In the genomic region with DNA sequence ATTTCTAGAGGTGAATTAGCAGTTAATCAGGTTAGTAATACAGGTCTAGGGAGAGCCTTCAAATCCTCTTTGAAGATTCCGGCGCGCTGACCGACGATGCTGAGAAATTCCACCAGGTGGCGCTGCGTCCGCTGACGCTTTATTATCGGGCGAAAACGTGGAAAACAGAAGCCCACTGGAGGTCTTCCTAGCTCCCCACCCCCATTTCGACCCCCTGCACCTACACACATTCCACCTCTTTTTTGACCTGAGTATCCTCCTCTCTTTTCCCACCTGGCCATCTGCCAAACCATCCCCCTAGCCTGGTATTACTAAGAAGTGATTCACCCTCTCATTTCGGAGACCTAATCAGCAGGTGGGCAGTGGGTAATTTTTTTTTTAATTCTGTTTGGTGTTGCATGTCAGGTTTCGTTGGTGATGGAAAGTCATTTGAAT, we compare ENCODE assay signal across 2 cellular contexts.
TF ChIP-seq lines count a peak whose summit lies in the region.

No MANE protein-coding gene starts in this region.

TF ChIP-seq in WTC11, 78 proteins besides CTCF, POLR2A, EP300 and RAD21 (continued from another document):
- no peak for TF ChIP-seq E2F4 (CRISPR knock-in tag; IDR thresholded peaks at IDR 0.05; ENCODE audit: borderline replicate concordance, low read depth)
- TF ChIP-seq, protein P1, sequence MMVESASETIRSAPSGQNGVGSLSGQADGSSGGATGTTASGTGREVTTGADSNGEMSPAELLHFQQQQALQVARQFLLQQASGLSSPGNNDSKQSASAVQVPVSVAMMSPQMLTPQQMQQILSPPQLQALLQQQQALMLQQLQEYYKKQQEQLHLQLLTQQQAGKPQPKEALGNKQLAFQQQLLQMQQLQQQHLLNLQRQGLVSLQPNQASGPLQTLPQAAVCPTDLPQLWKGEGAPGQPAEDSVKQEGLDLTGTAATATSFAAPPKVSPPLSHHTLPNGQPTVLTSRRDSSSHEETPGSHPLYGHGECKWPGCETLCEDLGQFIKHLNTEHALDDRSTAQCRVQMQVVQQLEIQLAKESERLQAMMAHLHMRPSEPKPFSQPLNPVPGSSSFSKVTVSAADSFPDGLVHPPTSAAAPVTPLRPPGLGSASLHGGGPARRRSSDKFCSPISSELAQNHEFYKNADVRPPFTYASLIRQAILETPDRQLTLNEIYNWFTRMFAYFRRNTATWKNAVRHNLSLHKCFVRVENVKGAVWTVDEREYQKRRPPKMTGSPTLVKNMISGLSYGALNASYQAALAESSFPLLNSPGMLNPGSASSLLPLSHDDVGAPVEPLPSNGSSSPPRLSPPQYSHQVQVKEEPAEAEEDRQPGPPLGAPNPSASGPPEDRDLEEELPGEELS (CRISPR knock-in tag; IDR thresholded peaks at IDR 0.05) = no peak
- TF ChIP-seq IRF1 (CRISPR knock-in tag; IDR thresholded peaks at IDR 0.05) = no peak
- no peak for TF ChIP-seq ZNF121 (CRISPR knock-in tag; IDR thresholded peaks at IDR 0.05)
- no peak for TF ChIP-seq ZNF263 (CRISPR knock-in tag; IDR thresholded peaks at IDR 0.05; ENCODE audit: low read depth)
- TF ChIP-seq NR2C2 (CRISPR knock-in tag; IDR thresholded peaks at IDR 0.05) = no peak
- no peak for TF ChIP-seq FOXJ3 (CRISPR knock-in tag; IDR thresholded peaks at IDR 0.05; ENCODE audit: borderline replicate concordance)
- TF ChIP-seq EMX1 (CRISPR knock-in tag; IDR thresholded peaks at IDR 0.05) = no peak
- no peak for TF ChIP-seq ZSCAN18 (CRISPR knock-in tag; IDR thresholded peaks at IDR 0.05)
- no peak for TF ChIP-seq E2F5 (CRISPR knock-in tag; IDR thresholded peaks at IDR 0.05)
- TF ChIP-seq ATF3 (CRISPR knock-in tag; conservative IDR thresholded peaks at IDR 0.05) = no peak
- TF ChIP-seq, protein P2, sequence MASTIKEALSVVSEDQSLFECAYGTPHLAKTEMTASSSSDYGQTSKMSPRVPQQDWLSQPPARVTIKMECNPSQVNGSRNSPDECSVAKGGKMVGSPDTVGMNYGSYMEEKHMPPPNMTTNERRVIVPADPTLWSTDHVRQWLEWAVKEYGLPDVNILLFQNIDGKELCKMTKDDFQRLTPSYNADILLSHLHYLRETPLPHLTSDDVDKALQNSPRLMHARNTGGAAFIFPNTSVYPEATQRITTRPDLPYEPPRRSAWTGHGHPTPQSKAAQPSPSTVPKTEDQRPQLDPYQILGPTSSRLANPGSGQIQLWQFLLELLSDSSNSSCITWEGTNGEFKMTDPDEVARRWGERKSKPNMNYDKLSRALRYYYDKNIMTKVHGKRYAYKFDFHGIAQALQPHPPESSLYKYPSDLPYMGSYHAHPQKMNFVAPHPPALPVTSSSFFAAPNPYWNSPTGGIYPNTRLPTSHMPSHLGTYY (CRISPR knock-in tag; IDR thresholded peaks at IDR 0.05) = no peak
- TF ChIP-seq SP1 (CRISPR knock-in tag; conservative IDR thresholded peaks at IDR 0.05) = no peak
TF ChIP-seq in WTC11: peak in this region for 0.

TF ChIP-seq in HepG2, 621 proteins besides CTCF, POLR2A, EP300 and RAD21 (continued from another document and continues in another):
- no peak for TF ChIP-seq ARID4A (CRISPR knock-in tag; IDR thresholded peaks at IDR 0.05; ENCODE audit: borderline replicate concordance)
- 0 out of 2 replicates have a peak, but pooled peaks have one; percentile 22 for TF ChIP-seq TARDBP (CRISPR knock-in tag; IDR thresholded peaks at IDR 0.05)
- TF ChIP-seq ASH2L (IDR thresholded peaks at IDR 0.05; ENCODE audit: insufficient read length, low read depth, low read length) = peak; percentile 21
- no peak for TF ChIP-seq ZNF770 (CRISPR knock-in tag; IDR thresholded peaks at IDR 0.05)
- TF ChIP-seq IKZF5 (CRISPR knock-in tag; IDR thresholded peaks at IDR 0.05) = peak; percentile 29; the same call in 1 of the 2 replicates
- TF ChIP-seq SMAD1 (CRISPR knock-in tag; IDR thresholded peaks at IDR 0.05; ENCODE audit: borderline replicate concordance, low read depth) = no peak
- peak; percentile 65; the same call in 1 of the 2 replicates for TF ChIP-seq ZNF317 (CRISPR knock-in tag; IDR thresholded peaks at IDR 0.05)
- no peak for TF ChIP-seq ZNF841 (CRISPR knock-in tag; IDR thresholded peaks at IDR 0.05; ENCODE audit: borderline replicate concordance)
- no peak for TF ChIP-seq SP140L (CRISPR knock-in tag; IDR thresholded peaks at IDR 0.05; ENCODE audit: borderline replicate concordance)
- peak; percentile 39; the same call in 1 of the 2 replicates for TF ChIP-seq SALL1 (CRISPR knock-in tag; IDR thresholded peaks at IDR 0.05)
- TF ChIP-seq ZNF547 (CRISPR knock-in tag; IDR thresholded peaks at IDR 0.05) = no peak
- TF ChIP-seq, protein P3, sequence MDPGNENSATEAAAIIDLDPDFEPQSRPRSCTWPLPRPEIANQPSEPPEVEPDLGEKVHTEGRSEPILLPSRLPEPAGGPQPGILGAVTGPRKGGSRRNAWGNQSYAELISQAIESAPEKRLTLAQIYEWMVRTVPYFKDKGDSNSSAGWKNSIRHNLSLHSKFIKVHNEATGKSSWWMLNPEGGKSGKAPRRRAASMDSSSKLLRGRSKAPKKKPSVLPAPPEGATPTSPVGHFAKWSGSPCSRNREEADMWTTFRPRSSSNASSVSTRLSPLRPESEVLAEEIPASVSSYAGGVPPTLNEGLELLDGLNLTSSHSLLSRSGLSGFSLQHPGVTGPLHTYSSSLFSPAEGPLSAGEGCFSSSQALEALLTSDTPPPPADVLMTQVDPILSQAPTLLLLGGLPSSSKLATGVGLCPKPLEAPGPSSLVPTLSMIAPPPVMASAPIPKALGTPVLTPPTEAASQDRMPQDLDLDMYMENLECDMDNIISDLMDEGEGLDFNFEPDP (CRISPR knock-in tag; conservative IDR thresholded peaks at IDR 0.05) = 0 out of 2 replicates have a peak, but pooled peaks have one; percentile 70
- TF ChIP-seq SP4 (CRISPR knock-in tag; IDR thresholded peaks at IDR 0.05) = no peak
- peak; percentile 14; the same call in 1 of the 2 replicates for TF ChIP-seq GABPB1 (CRISPR knock-in tag; IDR thresholded peaks at IDR 0.05)
- TF ChIP-seq KAT8 (CRISPR knock-in tag; IDR thresholded peaks at IDR 0.05) = 0 out of 2 replicates have a peak, but pooled peaks have one; percentile 28
- TF ChIP-seq ELF3 (CRISPR knock-in tag; IDR thresholded peaks at IDR 0.05) = 0 out of 2 replicates have a peak, but pooled peaks have one; percentile 19
- peak; percentile 23; the same call in 1 of the 2 replicates for TF ChIP-seq FOXK1 (CRISPR knock-in tag; IDR thresholded peaks at IDR 0.05; ENCODE audit: borderline replicate concordance, low read depth)
- TF ChIP-seq ZNF101 (CRISPR knock-in tag; IDR thresholded peaks at IDR 0.05; ENCODE audit: borderline replicate concordance, low read depth) = no peak
- no peak for TF ChIP-seq SOX6 (IDR thresholded peaks at IDR 0.05)
- 0 out of 2 replicates have a peak, but pooled peaks have one; percentile 23 for TF ChIP-seq SOX6 (CRISPR knock-in tag; IDR thresholded peaks at IDR 0.05)
- TF ChIP-seq HMGXB4 (CRISPR knock-in tag; IDR thresholded peaks at IDR 0.05; ENCODE audit: borderline replicate concordance in 1 of 2, low read depth in 1 of 2) = 0 out of 4 replicates have a peak, but pooled peaks of 1 of the 2 experiments have one; percentile 41
- TF ChIP-seq TEAD3 (CRISPR knock-in tag; optimal IDR thresholded peaks at IDR 0.05; ENCODE audit: borderline replicate concordance) = peak; percentile 61
- 0 out of 2 replicates have a peak, but pooled peaks have one; percentile 17 for TF ChIP-seq FOSL2 (CRISPR knock-in tag; IDR thresholded peaks at IDR 0.05)
- TF ChIP-seq KLF16 (CRISPR knock-in tag; IDR thresholded peaks at IDR 0.05) = 0 out of 4 replicates have a peak, but pooled peaks of 1 of the 2 experiments have one; percentile 16
- TF ChIP-seq SCMH1 (CRISPR knock-in tag; IDR thresholded peaks at IDR 0.05; ENCODE audit: borderline replicate concordance) = no peak
- TF ChIP-seq ZNF773 (CRISPR knock-in tag; IDR thresholded peaks at IDR 0.05; ENCODE audit: borderline replicate concordance) = no peak
- 0 out of 2 replicates have a peak, but pooled peaks have one; percentile 33 for TF ChIP-seq CBX5 (CRISPR knock-in tag; IDR thresholded peaks at IDR 0.05; ENCODE audit: borderline replicate concordance)
- TF ChIP-seq, protein P4, sequence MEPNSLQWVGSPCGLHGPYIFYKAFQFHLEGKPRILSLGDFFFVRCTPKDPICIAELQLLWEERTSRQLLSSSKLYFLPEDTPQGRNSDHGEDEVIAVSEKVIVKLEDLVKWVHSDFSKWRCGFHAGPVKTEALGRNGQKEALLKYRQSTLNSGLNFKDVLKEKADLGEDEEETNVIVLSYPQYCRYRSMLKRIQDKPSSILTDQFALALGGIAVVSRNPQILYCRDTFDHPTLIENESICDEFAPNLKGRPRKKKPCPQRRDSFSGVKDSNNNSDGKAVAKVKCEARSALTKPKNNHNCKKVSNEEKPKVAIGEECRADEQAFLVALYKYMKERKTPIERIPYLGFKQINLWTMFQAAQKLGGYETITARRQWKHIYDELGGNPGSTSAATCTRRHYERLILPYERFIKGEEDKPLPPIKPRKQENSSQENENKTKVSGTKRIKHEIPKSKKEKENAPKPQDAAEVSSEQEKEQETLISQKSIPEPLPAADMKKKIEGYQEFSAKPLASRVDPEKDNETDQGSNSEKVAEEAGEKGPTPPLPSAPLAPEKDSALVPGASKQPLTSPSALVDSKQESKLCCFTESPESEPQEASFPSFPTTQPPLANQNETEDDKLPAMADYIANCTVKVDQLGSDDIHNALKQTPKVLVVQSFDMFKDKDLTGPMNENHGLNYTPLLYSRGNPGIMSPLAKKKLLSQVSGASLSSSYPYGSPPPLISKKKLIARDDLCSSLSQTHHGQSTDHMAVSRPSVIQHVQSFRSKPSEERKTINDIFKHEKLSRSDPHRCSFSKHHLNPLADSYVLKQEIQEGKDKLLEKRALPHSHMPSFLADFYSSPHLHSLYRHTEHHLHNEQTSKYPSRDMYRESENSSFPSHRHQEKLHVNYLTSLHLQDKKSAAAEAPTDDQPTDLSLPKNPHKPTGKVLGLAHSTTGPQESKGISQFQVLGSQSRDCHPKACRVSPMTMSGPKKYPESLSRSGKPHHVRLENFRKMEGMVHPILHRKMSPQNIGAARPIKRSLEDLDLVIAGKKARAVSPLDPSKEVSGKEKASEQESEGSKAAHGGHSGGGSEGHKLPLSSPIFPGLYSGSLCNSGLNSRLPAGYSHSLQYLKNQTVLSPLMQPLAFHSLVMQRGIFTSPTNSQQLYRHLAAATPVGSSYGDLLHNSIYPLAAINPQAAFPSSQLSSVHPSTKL (CRISPR knock-in tag; IDR thresholded peaks at IDR 0.05) = 0 out of 2 replicates have a peak, but pooled peaks have one; percentile 19
- TF ChIP-seq RXRB (CRISPR knock-in tag; IDR thresholded peaks at IDR 0.05; ENCODE audit: borderline replicate concordance) = 0 out of 2 replicates have a peak, but pooled peaks have one; percentile 10
- no peak for TF ChIP-seq ZNF678 (CRISPR knock-in tag; IDR thresholded peaks at IDR 0.05)
- TF ChIP-seq SMC3 (IDR thresholded peaks at IDR 0.05; ENCODE audit: low read length) = peak; percentile 90
